ENCODE assay signal across 1 cellular context in genomic region chr1:223683586-223684487, GRCh38.
TF ChIP-seq lines count a peak whose summit lies in the region.

No MANE protein-coding gene starts in this region.

TF ChIP-seq in K562, 482 proteins besides CTCF, POLR2A, EP300 and RAD21 (continued from another document):
- TF ChIP-seq ARID2 (IDR thresholded peaks at IDR 0.05) (peak; percentile 72; the same call in 1 of the 2 replicates), SMC3 (conservative IDR thresholded peaks at IDR 0.05; ENCODE audit: insufficient read depth, low read depth, low read length) (peak; percentile 88), SP1 (CRISPR knock-in tag; IDR thresholded peaks at IDR 0.05) (no peak), HMBOX1 (IDR thresholded peaks at IDR 0.05) (no peak), CBX5 (IDR thresholded peaks at IDR 0.05; ENCODE audit: borderline replicate concordance, low read depth) (no peak), ZNF655 (CRISPR knock-in tag; IDR thresholded peaks at IDR 0.05) (no peak), ARID3A (IDR thresholded peaks at IDR 0.05; ENCODE audit: borderline replicate concordance, low read depth, low read length) (no peak), MAFK (IDR thresholded peaks at IDR 0.05; ENCODE audit: low read length) (no peak), STAG1 (CRISPR knock-in tag; IDR thresholded peaks at IDR 0.05; ENCODE audit: borderline replicate concordance) (peak; percentile 80), ZNF384 (IDR thresholded peaks at IDR 0.05; ENCODE audit: low read depth, low read length) (no peak), RB1 (IDR thresholded peaks at IDR 0.05; ENCODE audit: low read depth) (0 out of 2 replicates have a peak, but pooled peaks have one; percentile 41), DEAF1 (CRISPR knock-in tag; IDR thresholded peaks at IDR 0.05) (peak; percentile 85), JUND (IDR thresholded peaks at IDR 0.05; ENCODE audit: borderline replicate concordance, low read depth, low read length) (0 out of 2 replicates have a peak, but pooled peaks have one; percentile 29), JUND (tag; IDR thresholded peaks at IDR 0.05; ENCODE audit: borderline replicate concordance, low read depth, low read length) (no peak), EGR1 (conservative IDR thresholded peaks at IDR 0.05) (no peak), GABPB1 (CRISPR knock-in tag; IDR thresholded peaks at IDR 0.05) (0 out of 2 replicates have a peak, but pooled peaks have one; percentile 51)
